Comparison of ENCODE assay signal across 2 cellular contexts in genomic region chr15:66750609-66751008, GRCh38.
TF ChIP-seq lines count a peak whose summit lies in the region.

No MANE protein-coding gene starts in this region.

TF ChIP-seq in IMR-90, 13 proteins besides CTCF, POLR2A, EP300 and RAD21:
- no peak for TF ChIP-seq RCOR1 (IDR thresholded peaks at IDR 0.05; ENCODE audit: insufficient replicate concordance, low read length)
- TF ChIP-seq MAFK (IDR thresholded peaks at IDR 0.05; ENCODE audit: low read depth, low read length), result no peak
- no peak for TF ChIP-seq BHLHE40 (IDR thresholded peaks at IDR 0.05; ENCODE audit: low read depth, low read length)
- TF ChIP-seq CEBPB (IDR thresholded peaks at IDR 0.05; ENCODE audit: low read depth, low read length), result no peak
- no peak for TF ChIP-seq FOS (IDR thresholded peaks at IDR 0.05; ENCODE audit: low read depth, low read length)
- TF ChIP-seq USF2 (IDR thresholded peaks at IDR 0.05; ENCODE audit: low read depth, low read length), result no peak
- TF ChIP-seq, protein P1, sequence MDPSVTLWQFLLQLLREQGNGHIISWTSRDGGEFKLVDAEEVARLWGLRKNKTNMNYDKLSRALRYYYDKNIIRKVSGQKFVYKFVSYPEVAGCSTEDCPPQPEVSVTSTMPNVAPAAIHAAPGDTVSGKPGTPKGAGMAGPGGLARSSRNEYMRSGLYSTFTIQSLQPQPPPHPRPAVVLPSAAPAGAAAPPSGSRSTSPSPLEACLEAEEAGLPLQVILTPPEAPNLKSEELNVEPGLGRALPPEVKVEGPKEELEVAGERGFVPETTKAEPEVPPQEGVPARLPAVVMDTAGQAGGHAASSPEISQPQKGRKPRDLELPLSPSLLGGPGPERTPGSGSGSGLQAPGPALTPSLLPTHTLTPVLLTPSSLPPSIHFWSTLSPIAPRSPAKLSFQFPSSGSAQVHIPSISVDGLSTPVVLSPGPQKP (IDR thresholded peaks at IDR 0.05; ENCODE audit: borderline replicate concordance, low read depth, low read length), result no peak
- TF ChIP-seq MXI1 (IDR thresholded peaks at IDR 0.05; ENCODE audit: borderline replicate concordance, low read depth, low read length), result no peak
- TF ChIP-seq RFX5 (IDR thresholded peaks at IDR 0.05; ENCODE audit: low read depth, low read length), result no peak
- TF ChIP-seq SMC3 (IDR thresholded peaks at IDR 0.05; ENCODE audit: low read depth, low read length), result no peak
- TF ChIP-seq CHD1 (IDR thresholded peaks at IDR 0.05; ENCODE audit: low read depth, low read length), result no peak
- TF ChIP-seq NFE2L2 (IDR thresholded peaks at IDR 0.05; ENCODE audit: low read depth, low read length), result no peak
- no peak for TF ChIP-seq MAZ (IDR thresholded peaks at IDR 0.05; ENCODE audit: borderline replicate concordance, low read depth, low read length)

TF ChIP-seq in HepG2, 621 proteins besides CTCF, POLR2A, EP300 and RAD21:
- TF ChIP-seq MEIS1 (CRISPR knock-in tag; IDR thresholded peaks at IDR 0.05; ENCODE audit: borderline replicate concordance) (no peak), ZNF619 (CRISPR knock-in tag; IDR thresholded peaks at IDR 0.05) (no peak), AKAP8 (CRISPR knock-in tag; IDR thresholded peaks at IDR 0.05) (no peak), KLF16 (CRISPR knock-in tag; IDR thresholded peaks at IDR 0.05) (no peak), HHEX (CRISPR knock-in tag; IDR thresholded peaks at IDR 0.05) (no peak), ZNF496 (CRISPR knock-in tag; IDR thresholded peaks at IDR 0.05; ENCODE audit: insufficient replicate concordance) (no peak), CREB3 (CRISPR knock-in tag; IDR thresholded peaks at IDR 0.05) (no peak), TSC22D2 (CRISPR knock-in tag; IDR thresholded peaks at IDR 0.05; ENCODE audit: borderline replicate concordance) (no peak), JDP2 (CRISPR knock-in tag; IDR thresholded peaks at IDR 0.05; ENCODE audit: borderline replicate concordance) (no peak), SOX5 (CRISPR knock-in tag; IDR thresholded peaks at IDR 0.05; ENCODE audit: borderline replicate concordance) (no peak)
- TF ChIP-seq, protein P2, sequence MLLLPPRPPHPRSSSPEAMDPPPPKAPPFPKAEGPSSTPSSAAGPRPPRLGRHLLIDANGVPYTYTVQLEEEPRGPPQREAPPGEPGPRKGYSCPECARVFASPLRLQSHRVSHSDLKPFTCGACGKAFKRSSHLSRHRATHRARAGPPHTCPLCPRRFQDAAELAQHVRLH (CRISPR knock-in tag; IDR thresholded peaks at IDR 0.05; ENCODE audit: borderline replicate concordance, low read depth), result no peak
